Comparison of ENCODE assay signal across 17 cellular contexts in the genomic region with DNA sequence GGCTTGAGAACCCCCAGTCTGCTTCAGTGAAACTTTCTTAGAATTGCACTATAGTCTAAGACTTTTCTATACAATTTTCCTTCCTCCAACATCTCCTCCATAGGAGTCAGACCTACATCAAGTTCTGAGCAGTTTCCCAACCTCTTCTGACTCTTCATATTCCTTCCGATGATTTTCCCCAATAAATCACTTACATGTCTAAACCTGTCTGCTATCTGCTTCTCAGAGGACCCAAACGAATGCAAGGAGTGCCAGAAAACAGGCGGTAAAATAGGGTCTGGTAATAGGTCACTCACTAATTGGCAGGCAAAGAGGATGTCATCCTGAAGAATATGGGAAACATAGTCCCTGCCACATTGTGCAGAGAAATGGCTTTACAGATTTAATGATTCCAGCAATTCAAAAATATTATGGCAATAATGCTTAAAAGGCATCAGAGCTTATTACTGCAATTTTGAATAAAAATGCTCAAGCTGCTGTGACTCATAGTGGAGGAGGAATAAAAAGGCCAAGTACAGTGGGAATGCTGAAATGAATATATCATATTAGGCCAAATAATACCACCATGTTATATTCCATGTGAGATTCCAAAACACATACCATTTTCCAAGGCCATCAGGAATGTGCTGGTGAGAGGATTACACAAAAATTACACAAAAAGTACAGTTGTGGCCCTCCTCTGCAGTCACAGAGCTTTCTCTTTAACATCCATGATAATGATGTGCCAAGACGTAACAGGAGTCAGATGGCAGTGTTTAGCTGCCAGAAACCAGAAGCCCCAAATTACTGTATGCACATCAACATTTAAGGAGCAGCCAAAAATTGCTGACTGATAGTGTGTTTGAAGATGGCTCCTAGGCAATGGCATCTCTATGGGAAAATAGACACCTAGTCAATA.
"Had no signal": no experiment of that assay in that cellular context is flagged by ENCODE, and none has a peak within 500 bp of the region (broad histone marks: within the 10 kb centered on the region; RNA-seq: fewer than 3 reads in every experiment).

No MANE protein-coding gene starts in this region.

- DNase-seq: activated CD4-positive, alpha-beta memory T cell treated with anti-CD3 and anti-CD28 coated beads, Interleukin-2, amount 10 ng/mL, durations not matched to agents 7 days and 5 days; activated CD4-positive, alpha-beta T cell treated with anti-CD3 and anti-CD28 coated beads for 48 hours; activated CD4-positive, CD25-positive, alpha-beta regulatory T cell; activated CD8-positive, alpha-beta memory T cell treated with anti-CD3 and anti-CD28 coated beads, Interleukin-2, amount 10 ng/mL, durations not matched to agents 7 days and 5 days; activated naive CD8-positive, alpha-beta T cell treated with anti-CD3 and anti-CD28 coated beads for 36 hours; amniotic stem cell; cortex of kidney; effector CD4-positive, alpha-beta T cell; glutamatergic neuron; kidney; occipital lobe; stimulated activated CD4-positive, alpha-beta T cell treated with anti-CD3 and anti-CD28 coated beads, Interleukin-12 subunit alpha, Interleukin-12 subunit beta, amount 100 ng/mL, for 4 hours; stimulated activated CD4-positive, alpha-beta T cell treated with anti-CD3 and anti-CD28 coated beads, Interleukin-1b, Interleukin-23, amount 100 ng/mL, for 48 hours; stimulated activated CD8-positive, alpha-beta memory T cell treated with anti-CD3 and anti-CD28 coated beads, Interleukin-4, amount 100 ng/mL, for 48 hours; stimulated activated naive CD4-positive, alpha-beta T cell; T-helper 9 cell had no signal

- FAIRE-seq: kidney had no signal

- H3K9me3 ChIP-seq: right atrium auricular region had no signal

- H3K36me3 Mint-ChIP-seq: activated CD8-positive, alpha-beta memory T cell treated with anti-CD3 and anti-CD28 coated beads, Interleukin-2, amount 10 ng/mL, durations not matched to agents 7 days and 5 days; activated naive CD8-positive, alpha-beta T cell treated with anti-CD3 and anti-CD28 coated beads for 36 hours had no signal

- H3K4me3 ChIP-seq: right atrium auricular region had no signal

- H3K27me3 ChIP-seq: right atrium auricular region had no signal

- H3K36me3 ChIP-seq: right atrium auricular region had no signal

- H3K4me1 Mint-ChIP-seq: activated CD4-positive, alpha-beta memory T cell treated with anti-CD3 and anti-CD28 coated beads, Interleukin-2, amount 10 ng/mL, durations not matched to agents 7 days and 5 days; activated CD8-positive, alpha-beta memory T cell treated with anti-CD3 and anti-CD28 coated beads, Interleukin-2, amount 10 ng/mL, durations not matched to agents 7 days and 5 days; activated naive CD8-positive, alpha-beta T cell treated with anti-CD3 and anti-CD28 coated beads for 36 hours had no signal

- H3K27me3 Mint-ChIP-seq: activated CD4-positive, alpha-beta memory T cell treated with anti-CD3 and anti-CD28 coated beads, Interleukin-2, amount 10 ng/mL, durations not matched to agents 7 days and 5 days; activated CD8-positive, alpha-beta memory T cell treated with anti-CD3 and anti-CD28 coated beads, Interleukin-2, amount 10 ng/mL, durations not matched to agents 7 days and 5 days; activated naive CD8-positive, alpha-beta T cell treated with anti-CD3 and anti-CD28 coated beads for 36 hours had no signal

- H3K4me1 ChIP-seq: right atrium auricular region had no signal

- H3K27ac Mint-ChIP-seq: activated CD4-positive, alpha-beta memory T cell treated with anti-CD3 and anti-CD28 coated beads, Interleukin-2, amount 10 ng/mL, durations not matched to agents 7 days and 5 days; activated CD8-positive, alpha-beta memory T cell treated with anti-CD3 and anti-CD28 coated beads, Interleukin-2, amount 10 ng/mL, durations not matched to agents 7 days and 5 days; activated naive CD8-positive, alpha-beta T cell treated with anti-CD3 and anti-CD28 coated beads for 36 hours had no signal

- H3K9me3 Mint-ChIP-seq: activated naive CD8-positive, alpha-beta T cell treated with anti-CD3 and anti-CD28 coated beads for 36 hours had no signal

- H3K27ac ChIP-seq: right atrium auricular region had no signal

- H3K4me3 Mint-ChIP-seq: activated CD4-positive, alpha-beta memory T cell treated with anti-CD3 and anti-CD28 coated beads, Interleukin-2, amount 10 ng/mL, durations not matched to agents 7 days and 5 days; activated CD8-positive, alpha-beta memory T cell treated with anti-CD3 and anti-CD28 coated beads, Interleukin-2, amount 10 ng/mL, durations not matched to agents 7 days and 5 days; activated naive CD8-positive, alpha-beta T cell treated with anti-CD3 and anti-CD28 coated beads for 36 hours had no signal
